1 cellular context compared by ENCODE assay signal in the genomic region with DNA sequence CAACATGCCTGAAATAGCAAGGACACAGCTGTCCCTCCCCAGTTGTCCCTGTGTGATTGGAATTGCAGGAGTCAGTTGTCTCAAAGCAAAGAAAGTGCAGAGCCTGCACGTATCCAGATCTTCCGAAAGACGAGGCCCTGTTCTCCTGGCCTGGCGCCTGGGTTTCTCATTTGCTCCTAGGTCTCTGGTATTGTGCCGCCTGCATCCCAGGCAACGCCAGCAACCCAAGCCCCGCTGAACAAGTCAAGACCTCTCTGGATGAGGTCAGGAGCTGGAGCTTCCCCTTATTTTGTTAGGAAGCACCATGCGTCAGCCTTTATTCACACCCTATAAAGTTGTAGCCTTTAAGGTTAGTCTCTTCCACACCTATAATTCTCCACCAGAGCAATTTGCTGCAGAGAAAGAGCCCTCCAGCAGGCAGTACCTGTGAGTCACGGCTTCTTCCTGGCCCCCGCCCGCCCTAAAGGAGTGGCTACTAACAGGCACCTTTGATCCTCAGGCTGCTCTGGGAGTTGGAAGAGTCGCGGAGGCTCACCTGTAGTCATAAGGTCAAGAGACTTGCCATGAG.
TF ChIP-seq lines count a peak whose summit lies in the region.

No MANE protein-coding gene starts in this region.

TF ChIP-seq in HepG2, 621 proteins besides CTCF, POLR2A, EP300 and RAD21 (continued from another document):
- no peak for TF ChIP-seq HIVEP1 (CRISPR knock-in tag; IDR thresholded peaks at IDR 0.05)
- TF ChIP-seq ZNF296 (CRISPR knock-in tag; conservative IDR thresholded peaks at IDR 0.05), result no peak
- TF ChIP-seq CCDC6 (CRISPR knock-in tag; IDR thresholded peaks at IDR 0.05), result no peak
- TF ChIP-seq FOXC1 (CRISPR knock-in tag; IDR thresholded peaks at IDR 0.05; ENCODE audit: borderline replicate concordance), result no peak
